ENCODE assay signal across 8 cellular contexts in the genomic region with DNA sequence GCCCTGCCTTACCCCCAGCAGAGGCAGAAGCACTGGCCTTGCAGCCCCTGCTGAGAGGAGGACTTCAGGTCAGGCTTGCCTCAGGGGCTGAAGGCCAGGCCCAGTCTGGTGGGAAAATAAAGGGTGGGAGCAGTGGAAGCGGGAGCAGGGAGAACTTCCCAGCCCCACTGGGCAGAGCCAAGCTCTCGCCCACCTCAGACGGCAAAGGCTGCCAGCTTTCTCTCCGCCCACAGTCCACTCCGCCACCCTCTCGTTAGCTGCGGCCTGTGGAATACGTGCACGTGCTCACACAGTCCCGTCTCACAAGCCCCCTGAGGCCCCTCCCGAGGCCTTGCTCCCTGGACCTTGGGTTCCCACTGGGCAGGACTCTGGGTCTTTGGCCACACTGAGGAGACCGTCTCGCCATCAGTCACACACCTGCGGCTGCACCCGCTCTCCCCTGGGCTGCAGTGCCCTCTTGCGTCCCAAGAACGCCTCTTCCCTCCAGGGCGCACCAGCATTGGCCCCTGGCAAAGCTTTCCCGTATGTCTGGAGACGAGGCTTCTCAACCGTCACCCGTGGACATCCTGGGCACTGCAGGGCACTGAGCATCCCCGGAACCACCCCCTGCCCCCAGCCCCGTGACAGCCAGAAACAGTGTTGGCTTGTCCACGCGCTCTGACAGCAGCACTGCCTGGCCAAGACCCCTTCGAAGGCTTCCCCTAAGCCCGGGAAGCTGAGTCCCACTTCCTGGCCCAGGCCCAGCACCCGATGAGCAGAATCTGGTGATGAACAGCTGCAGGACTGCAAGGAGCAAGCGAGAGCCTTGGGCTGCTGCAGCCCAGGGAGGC. TPM values are rescaled to one million over a fixed set of nuclear protein-coding genes. Genes with fewer than 3 reads are reported as not detected.
A peak's percentile ranks its signal among the peaks of the same experiment; 100 is the strongest.
DNase-seq lines count a peak whose midpoint lies in the region; ATAC-seq and TF ChIP-seq lines count a peak whose summit lies in the region.

No MANE protein-coding gene starts in this region.

- H3K36me3 ChIP-seq in cardiac muscle cell, result no peaks in the 10 kb centered on the region

- ATAC-seq in activated naive CD8-positive, alpha-beta T cell treated with anti-CD3 and anti-CD28 coated beads, Interleukin-2, amount 10 ng/mL, durations not matched to agents 7 days and 5 days (ENCODE audit: low read depth), result peak; percentile 88
- no peak for ATAC-seq in GM21528 (IDR thresholded peaks at IDR 0.05; ENCODE audit: low FRiP score, unreplicated experiment)

- no peaks in the 10 kb centered on the region for H3K27me3 ChIP-seq in cardiac muscle cell

- peaks cover 2% of the 10 kb centered on the region for H3K36me3 Mint-ChIP-seq in activated naive CD8-positive, alpha-beta T cell treated with anti-CD3 and anti-CD28 coated beads, Interleukin-2, amount 10 ng/mL, durations not matched to agents 7 days and 5 days

- H3K27me3 Mint-ChIP-seq in activated naive CD8-positive, alpha-beta T cell treated with anti-CD3 and anti-CD28 coated beads, Interleukin-2, amount 10 ng/mL, durations not matched to agents 7 days and 5 days, result peaks cover 3% of the 10 kb centered on the region

- no peak overlapping the region for H3K4me3 ChIP-seq in cardiac muscle cell

- TF ChIP-seq CTCF in GM13977 (IDR thresholded peaks at IDR 0.05; ENCODE audit: extremely low read depth, insufficient read depth, missing control alignments), result peak; percentile 96
- peak; percentile 74 for TF ChIP-seq CTCF in cardiac muscle cell (IDR thresholded peaks at IDR 0.05; ENCODE audit: low read depth, low read length)

- peaks cover 4% of the 10 kb centered on the region for H3K4me1 Mint-ChIP-seq in activated naive CD8-positive, alpha-beta T cell treated with anti-CD3 and anti-CD28 coated beads, Interleukin-2, amount 10 ng/mL, durations not matched to agents 7 days and 5 days

- no peak overlapping the region for H3K4me3 Mint-ChIP-seq in activated naive CD8-positive, alpha-beta T cell treated with anti-CD3 and anti-CD28 coated beads, Interleukin-2, amount 10 ng/mL, durations not matched to agents 7 days and 5 days

- DNase-seq in A172 (ENCODE audit: low spot score) (peak; percentile 80), GM13977 (ENCODE audit: low spot score) (peak; percentile 96), NAMALWA (ENCODE audit: low spot score) (peak; percentile 80), SW 1271 (lab: John Stamatoyannopoulos, UW) (peak; percentile 42 to 71), cardiac muscle cell (ENCODE audit: low read depth in 1 of 2, low spot score in 1 of 2) (peak; percentile 83 to 85), pulmonary artery endothelial cell (ENCODE audit: low read depth, low spot score) (peak; percentile 32)
- DNase-seq in activated naive CD8-positive, alpha-beta T cell treated with anti-CD3 and anti-CD28 coated beads, Interleukin-2, amount 10 ng/mL, durations not matched to agents 7 days and 5 days, result peak; percentile 76

- H3K27ac ChIP-seq in cardiac muscle cell, result no peak overlapping the region

- POLR2A ChIA-PET in activated naive CD8-positive, alpha-beta T cell treated with anti-CD3 and anti-CD28 coated beads, Interleukin-2, amount 10 ng/mL, durations not matched to agents 7 days and 5 days (lab: Charles Lee), result interaction anchor here (1.2 to 1.8 kb wide), 2 partner anchors 9 to 255 kb away, joined by 5 read pairs; a partner anchor contains a TSS

- no peaks in the 10 kb centered on the region for H3K4me1 ChIP-seq in cardiac muscle cell (ENCODE audit: low read depth)

- no peaks in the 10 kb centered on the region for H3K9me3 Mint-ChIP-seq in activated naive CD8-positive, alpha-beta T cell treated with anti-CD3 and anti-CD28 coated beads, Interleukin-2, amount 10 ng/mL, durations not matched to agents 7 days and 5 days

- in situ Hi-C loops in GM13977 (cut with MboI; ENCODE audit: low pct_unique_long_range_greater_than_20kb, low sequenced_read_pairs, unreplicated experiment), result no loop called here

- H3K27ac Mint-ChIP-seq in activated naive CD8-positive, alpha-beta T cell treated with anti-CD3 and anti-CD28 coated beads, Interleukin-2, amount 10 ng/mL, durations not matched to agents 7 days and 5 days, result no peak overlapping the region

- no peaks in the 10 kb centered on the region for H3K9me3 ChIP-seq in cardiac muscle cell (ENCODE audit: low read depth)

RNA-seq across cellular contexts. Expression of a gene that starts 8.3 kb away (rescaled TPM):
- total RNA-seq in A172 (2014; rRNA removed; shearing (Covaris generic)), result 234 and 252 TPM in 2 replicates
- total RNA-seq in activated naive CD8-positive, alpha-beta T cell treated with anti-CD3 and anti-CD28 coated beads, Interleukin-2, amount 10 ng/mL, durations not matched to agents 7 days and 5 days, result 10 to 100 TPM; 64.4 to 67.5 TPM
- total RNA-seq in cardiac muscle cell (242 and 350 TPM in 2 replicates), pulmonary artery endothelial cell (113 and 131 TPM in 2 replicates)
- 234 and 290 TPM in 2 replicates for polyA plus RNA-seq in cardiac muscle cell

RNA-seq across cellular contexts. Expression of a gene that starts 9.6 kb away (rescaled TPM):
- total RNA-seq in A172 (2014; rRNA removed; shearing (Covaris generic)), result 39.0 and 50.5 TPM in 2 replicates
- total RNA-seq in activated naive CD8-positive, alpha-beta T cell treated with anti-CD3 and anti-CD28 coated beads, Interleukin-2, amount 10 ng/mL, durations not matched to agents 7 days and 5 days, result 10 to 100 TPM; 30.9 to 32.5 TPM
- total RNA-seq in cardiac muscle cell (29.1 and 49.7 TPM in 2 replicates), pulmonary artery endothelial cell (23.5 and 23.8 TPM in 2 replicates)
- polyA plus RNA-seq in cardiac muscle cell, result 16.5 and 25.4 TPM in 2 replicates

RNA-seq across cellular contexts. Expression of a gene that starts 19.7 kb away (rescaled TPM):
- 46.6 and 58.5 TPM in 2 replicates for total RNA-seq in A172 (2014; rRNA removed; shearing (Covaris generic))
- 10 to 100 TPM; 58.9 to 59.0 TPM for total RNA-seq in activated naive CD8-positive, alpha-beta T cell treated with anti-CD3 and anti-CD28 coated beads, Interleukin-2, amount 10 ng/mL, durations not matched to agents 7 days and 5 days
- 135 and 167 TPM in 2 replicates for total RNA-seq in cardiac muscle cell
- polyA plus RNA-seq in cardiac muscle cell, result 113 and 142 TPM in 2 replicates
- total RNA-seq in pulmonary artery endothelial cell, result 81.1 and 102 TPM in 2 replicates

RNA-seq across cellular contexts. Expression of a gene that starts 34.9 kb away (rescaled TPM):
- 161 and 179 TPM in 2 replicates for total RNA-seq in A172 (2014; rRNA removed; shearing (Covaris generic))
- total RNA-seq in activated naive CD8-positive, alpha-beta T cell treated with anti-CD3 and anti-CD28 coated beads, Interleukin-2, amount 10 ng/mL, durations not matched to agents 7 days and 5 days, result 1 to 10 TPM; 8.2 to 8.8 TPM
- total RNA-seq in cardiac muscle cell, result 352 and 452 TPM in 2 replicates
- 518 and 664 TPM in 2 replicates for polyA plus RNA-seq in cardiac muscle cell
- 42.2 and 87.8 TPM in 2 replicates for total RNA-seq in pulmonary artery endothelial cell

RNA-seq across cellular contexts. Expression of a gene that starts 39.6 kb away (rescaled TPM):
- total RNA-seq in A172 (2014; rRNA removed; shearing (Covaris generic)), result 8.1 and 12.5 TPM in 2 replicates
- total RNA-seq in activated naive CD8-positive, alpha-beta T cell treated with anti-CD3 and anti-CD28 coated beads, Interleukin-2, amount 10 ng/mL, durations not matched to agents 7 days and 5 days, result 1 to 10 TPM; 5.6 to 7.9 TPM
- total RNA-seq in cardiac muscle cell (48.7 and 51.5 TPM in 2 replicates), pulmonary artery endothelial cell (10.5 and 19.4 TPM in 2 replicates)
- polyA plus RNA-seq in cardiac muscle cell, result 49.5 and 50.0 TPM in 2 replicates

Comparison
In these comparisons a context has a peak if more than half of its experiments do, and no peak if none do; other contexts are left out.
1. DNase-seq: peak in every context shown above with its lines; median percentile 96 in GM13977; 84 in cardiac muscle cell; 80 in A172; 80 in NAMALWA; 76 in activated naive CD8-positive, alpha-beta T cell treated with anti-CD3 and anti-CD28 coated beads, Interleukin-2, amount 10 ng/mL, durations not matched to agents 7 days and 5 days; 56 in SW 1271; 32 in pulmonary artery endothelial cell.